ENCODE assay signal across 26 cellular contexts in the genomic region with DNA sequence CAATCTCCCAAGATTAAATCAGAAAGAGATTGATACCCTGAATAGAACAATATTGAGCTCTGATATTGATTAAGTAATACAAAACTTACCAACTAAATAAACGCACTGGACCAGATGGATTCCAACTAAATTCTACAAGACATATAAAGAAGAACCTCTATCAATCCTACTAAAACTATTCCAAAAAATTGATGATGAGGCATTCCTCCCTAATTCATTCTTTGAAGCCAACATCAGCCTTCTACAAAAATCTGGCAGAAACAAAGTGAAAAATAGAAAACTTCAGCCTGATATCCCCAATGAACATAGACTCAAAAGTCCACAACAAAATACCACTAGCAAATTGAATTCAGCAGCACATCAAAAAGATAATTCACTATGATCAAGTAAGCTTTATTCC.
"Had no signal": no experiment of that assay in that cellular context is flagged by ENCODE, and none has a peak within 500 bp of the region (broad histone marks: within the 10 kb centered on the region; RNA-seq: fewer than 3 reads in every experiment).

No MANE protein-coding gene starts in this region.

- H3K9me3 ChIP-seq: colonic mucosa, esophagus squamous epithelium, gastrocnemius medialis, lower lobe of right lung, mucosa of descending colon had no signal

- FAIRE-seq: endometrium, islet of Langerhans, keratinocyte had no signal

- H3K36me3 ChIP-seq: colonic mucosa, esophagus squamous epithelium, gastrocnemius medialis, heart right ventricle, left lung, lower lobe of right lung had no signal

- H3K27me3 ChIP-seq: colonic mucosa, esophagus squamous epithelium, gastrocnemius medialis, heart right ventricle, left lung had no signal

- DNase-seq: colonic mucosa; cortex of kidney; effector CD8-positive, alpha-beta T cell; effector memory CD8-positive, alpha-beta T cell; endodermal cell; erythroblast; esophagus squamous epithelium; foreskin fibroblast; foreskin melanocyte; gastrocnemius medialis; glutamatergic neuron; head of caudate nucleus; heart right ventricle; hippocampal formation; left cardiac atrium; left lung; left ventricle myocardium superior; lower lobe of right lung; mesenchymal stem cell; mucosa of descending colon; naive B cell had no signal

- H3K4me1 ChIP-seq: colonic mucosa, esophagus squamous epithelium, gastrocnemius medialis, heart right ventricle, left lung, lower lobe of right lung had no signal

- ATAC-seq: effector memory CD8-positive, alpha-beta T cell; esophagus mucosa; gastrocnemius medialis; heart right ventricle; left cardiac atrium; left lung; left ventricle myocardium superior; lower lobe of right lung; mucosa of descending colon had no signal

- H3K4me3 ChIP-seq: colonic mucosa, esophagus squamous epithelium, gastrocnemius medialis, heart right ventricle, left lung, lower lobe of right lung, mucosa of descending colon had no signal

- H3K27ac ChIP-seq: colonic mucosa, epithelial cell of prostate, esophagus squamous epithelium, gastrocnemius medialis, heart right ventricle, left lung, lower lobe of right lung had no signal
